1 cellular context compared by ENCODE assay signal in the genomic region with DNA sequence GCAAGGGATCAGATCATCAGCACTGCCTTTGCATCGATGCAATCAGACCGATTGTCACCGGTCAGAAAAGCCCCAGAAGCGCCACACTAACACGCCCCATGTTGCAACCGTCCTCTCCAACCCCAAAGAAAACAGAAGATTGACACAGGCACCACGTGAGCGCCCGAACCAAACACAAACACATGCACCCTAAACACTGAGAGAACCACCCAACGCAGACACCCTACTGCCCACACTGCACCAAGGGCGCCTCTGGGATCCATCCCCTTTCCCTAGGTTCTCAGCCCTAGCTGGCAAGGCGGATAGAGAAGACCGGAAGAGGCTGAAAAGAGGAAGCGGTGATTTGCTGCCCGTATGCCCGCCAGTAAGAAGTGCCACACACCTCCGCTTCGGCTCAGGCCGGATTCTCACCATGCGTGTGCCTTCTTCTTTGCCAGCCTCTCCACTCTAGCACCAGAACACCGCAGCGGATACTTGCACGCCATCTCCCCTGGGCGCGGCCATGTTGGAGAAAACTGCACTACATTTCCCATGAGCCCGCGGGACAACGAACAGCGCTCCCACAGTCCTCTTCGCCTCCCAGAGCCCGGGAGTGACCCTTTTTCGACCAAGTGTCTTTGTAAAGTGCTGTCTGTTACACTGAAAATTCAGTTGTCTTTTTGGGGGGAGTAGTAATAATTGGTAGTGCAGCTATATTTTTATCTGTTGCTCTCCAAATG.
TF ChIP-seq lines count a peak whose summit lies in the region.

A gene with protein sequence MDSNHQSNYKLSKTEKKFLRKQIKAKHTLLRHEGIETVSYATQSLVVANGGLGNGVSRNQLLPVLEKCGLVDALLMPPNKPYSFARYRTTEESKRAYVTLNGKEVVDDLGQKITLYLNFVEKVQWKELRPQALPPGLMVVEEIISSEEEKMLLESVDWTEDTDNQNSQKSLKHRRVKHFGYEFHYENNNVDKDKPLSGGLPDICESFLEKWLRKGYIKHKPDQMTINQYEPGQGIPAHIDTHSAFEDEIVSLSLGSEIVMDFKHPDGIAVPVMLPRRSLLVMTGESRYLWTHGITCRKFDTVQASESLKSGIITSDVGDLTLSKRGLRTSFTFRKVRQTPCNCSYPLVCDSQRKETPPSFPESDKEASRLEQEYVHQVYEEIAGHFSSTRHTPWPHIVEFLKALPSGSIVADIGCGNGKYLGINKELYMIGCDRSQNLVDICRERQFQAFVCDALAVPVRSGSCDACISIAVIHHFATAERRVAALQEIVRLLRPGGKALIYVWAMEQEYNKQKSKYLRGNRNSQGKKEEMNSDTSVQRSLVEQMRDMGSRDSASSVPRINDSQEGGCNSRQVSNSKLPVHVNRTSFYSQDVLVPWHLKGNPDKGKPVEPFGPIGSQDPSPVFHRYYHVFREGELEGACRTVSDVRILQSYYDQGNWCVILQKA (minus strand): TSS at position 517 of the 719 bp plus-strand sequence. CDS start 4,842 bp downstream, outside the sequence.

TF ChIP-seq in SK-N-SH treated with all-trans-retinoic acid at 6 μM for 48 hours, 23 proteins besides CTCF, POLR2A, EP300 and RAD21 (continued from another document):
- TF ChIP-seq, protein P1, sequence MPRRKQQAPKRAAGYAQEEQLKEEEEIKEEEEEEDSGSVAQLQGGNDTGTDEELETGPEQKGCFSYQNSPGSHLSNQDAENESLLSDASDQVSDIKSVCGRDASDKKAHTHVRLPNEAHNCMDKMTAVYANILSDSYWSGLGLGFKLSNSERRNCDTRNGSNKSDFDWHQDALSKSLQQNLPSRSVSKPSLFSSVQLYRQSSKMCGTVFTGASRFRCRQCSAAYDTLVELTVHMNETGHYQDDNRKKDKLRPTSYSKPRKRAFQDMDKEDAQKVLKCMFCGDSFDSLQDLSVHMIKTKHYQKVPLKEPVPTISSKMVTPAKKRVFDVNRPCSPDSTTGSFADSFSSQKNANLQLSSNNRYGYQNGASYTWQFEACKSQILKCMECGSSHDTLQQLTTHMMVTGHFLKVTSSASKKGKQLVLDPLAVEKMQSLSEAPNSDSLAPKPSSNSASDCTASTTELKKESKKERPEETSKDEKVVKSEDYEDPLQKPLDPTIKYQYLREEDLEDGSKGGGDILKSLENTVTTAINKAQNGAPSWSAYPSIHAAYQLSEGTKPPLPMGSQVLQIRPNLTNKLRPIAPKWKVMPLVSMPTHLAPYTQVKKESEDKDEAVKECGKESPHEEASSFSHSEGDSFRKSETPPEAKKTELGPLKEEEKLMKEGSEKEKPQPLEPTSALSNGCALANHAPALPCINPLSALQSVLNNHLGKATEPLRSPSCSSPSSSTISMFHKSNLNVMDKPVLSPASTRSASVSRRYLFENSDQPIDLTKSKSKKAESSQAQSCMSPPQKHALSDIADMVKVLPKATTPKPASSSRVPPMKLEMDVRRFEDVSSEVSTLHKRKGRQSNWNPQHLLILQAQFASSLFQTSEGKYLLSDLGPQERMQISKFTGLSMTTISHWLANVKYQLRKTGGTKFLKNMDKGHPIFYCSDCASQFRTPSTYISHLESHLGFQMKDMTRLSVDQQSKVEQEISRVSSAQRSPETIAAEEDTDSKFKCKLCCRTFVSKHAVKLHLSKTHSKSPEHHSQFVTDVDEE (CRISPR knock-in tag; IDR thresholded peaks at IDR 0.05), result peak; percentile 47; the same call in 1 of the 2 replicates
- TF ChIP-seq ZNF8 (CRISPR knock-in tag; IDR thresholded peaks at IDR 0.05), result no peak
- TF ChIP-seq ZNF565 (CRISPR knock-in tag; conservative IDR thresholded peaks at IDR 0.05; ENCODE audit: low read depth), result no peak
- no peak for TF ChIP-seq SNAI2 (CRISPR knock-in tag; IDR thresholded peaks at IDR 0.05)
- 0 out of 2 replicates have a peak, but pooled peaks have one; percentile 27 for TF ChIP-seq ZFP3 (CRISPR knock-in tag; IDR thresholded peaks at IDR 0.05)
